In the genomic region with DNA sequence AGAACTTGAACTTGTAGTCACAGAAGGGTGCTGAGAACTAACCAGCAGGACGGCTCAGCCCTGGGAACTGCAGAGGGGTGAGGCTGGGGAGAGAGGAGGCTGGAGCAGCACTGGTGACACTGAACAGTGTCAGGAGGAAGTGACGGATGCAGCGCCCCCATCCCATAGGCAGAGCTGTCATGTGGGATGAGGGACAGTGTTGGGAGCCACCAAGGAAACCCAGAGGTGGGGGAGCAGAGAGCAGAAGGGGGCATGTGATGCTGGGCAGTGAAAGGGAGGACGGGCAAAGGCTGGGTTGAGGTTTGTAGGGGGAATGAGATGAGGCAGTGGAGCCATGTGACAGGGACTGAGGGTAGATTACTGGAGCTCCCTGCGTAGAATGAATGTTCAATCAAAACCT, we compare ENCODE assay signal across 1 cellular context.
TF ChIP-seq lines count a peak whose summit lies in the region.

No MANE protein-coding gene starts in this region.

TF ChIP-seq in HEK293, 187 proteins besides CTCF, POLR2A, EP300 and RAD21 (continued from another document):
- TF ChIP-seq, protein P1, sequence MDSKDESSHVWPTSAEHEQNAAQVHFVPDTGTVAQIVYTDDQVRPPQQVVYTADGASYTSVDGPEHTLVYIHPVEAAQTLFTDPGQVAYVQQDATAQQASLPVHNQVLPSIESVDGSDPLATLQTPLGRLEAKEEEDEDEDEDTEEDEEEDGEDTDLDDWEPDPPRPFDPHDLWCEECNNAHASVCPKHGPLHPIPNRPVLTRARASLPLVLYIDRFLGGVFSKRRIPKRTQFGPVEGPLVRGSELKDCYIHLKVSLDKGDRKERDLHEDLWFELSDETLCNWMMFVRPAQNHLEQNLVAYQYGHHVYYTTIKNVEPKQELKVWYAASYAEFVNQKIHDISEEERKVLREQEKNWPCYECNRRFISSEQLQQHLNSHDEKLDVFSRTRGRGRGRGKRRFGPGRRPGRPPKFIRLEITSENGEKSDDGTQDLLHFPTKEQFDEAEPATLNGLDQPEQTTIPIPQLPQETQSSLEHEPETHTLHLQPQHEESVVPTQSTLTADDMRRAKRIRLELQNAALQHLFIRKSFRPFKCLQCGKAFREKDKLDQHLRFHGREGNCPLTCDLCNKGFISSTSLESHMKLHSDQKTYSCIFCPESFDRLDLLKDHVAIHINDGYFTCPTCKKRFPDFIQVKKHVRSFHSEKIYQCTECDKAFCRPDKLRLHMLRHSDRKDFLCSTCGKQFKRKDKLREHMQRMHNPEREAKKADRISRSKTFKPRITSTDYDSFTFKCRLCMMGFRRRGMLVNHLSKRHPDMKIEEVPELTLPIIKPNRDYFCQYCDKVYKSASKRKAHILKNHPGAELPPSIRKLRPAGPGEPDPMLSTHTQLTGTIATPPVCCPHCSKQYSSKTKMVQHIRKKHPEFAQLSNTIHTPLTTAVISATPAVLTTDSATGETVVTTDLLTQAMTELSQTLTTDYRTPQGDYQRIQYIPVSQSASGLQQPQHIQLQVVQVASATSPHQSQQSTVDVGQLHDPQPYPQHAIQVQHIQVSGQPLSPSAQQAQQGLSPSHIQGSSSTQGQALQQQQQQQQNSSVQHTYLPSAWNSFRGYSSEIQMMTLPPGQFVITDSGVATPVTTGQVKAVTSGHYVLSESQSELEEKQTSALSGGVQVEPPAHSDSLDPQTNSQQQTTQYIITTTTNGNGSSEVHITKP (tag by site-specific recombination; IDR thresholded peaks at IDR 0.05) = peak; percentile 77
- TF ChIP-seq ZNF341 (tag by site-specific recombination; IDR thresholded peaks at IDR 0.05; ENCODE audit: low read depth) = peak; percentile 77
- no peak for TF ChIP-seq REPIN1 (tag by site-specific recombination; IDR thresholded peaks at IDR 0.05; ENCODE audit: low read depth)
- TF ChIP-seq MZF1 (tag by site-specific recombination; IDR thresholded peaks at IDR 0.05; ENCODE audit: borderline replicate concordance) = no peak
- TF ChIP-seq SALL2 (tag by site-specific recombination; IDR thresholded peaks at IDR 0.05; ENCODE audit: borderline replicate concordance) = 0 out of 2 replicates have a peak, but pooled peaks have one; percentile 45
- TF ChIP-seq, protein P2, sequence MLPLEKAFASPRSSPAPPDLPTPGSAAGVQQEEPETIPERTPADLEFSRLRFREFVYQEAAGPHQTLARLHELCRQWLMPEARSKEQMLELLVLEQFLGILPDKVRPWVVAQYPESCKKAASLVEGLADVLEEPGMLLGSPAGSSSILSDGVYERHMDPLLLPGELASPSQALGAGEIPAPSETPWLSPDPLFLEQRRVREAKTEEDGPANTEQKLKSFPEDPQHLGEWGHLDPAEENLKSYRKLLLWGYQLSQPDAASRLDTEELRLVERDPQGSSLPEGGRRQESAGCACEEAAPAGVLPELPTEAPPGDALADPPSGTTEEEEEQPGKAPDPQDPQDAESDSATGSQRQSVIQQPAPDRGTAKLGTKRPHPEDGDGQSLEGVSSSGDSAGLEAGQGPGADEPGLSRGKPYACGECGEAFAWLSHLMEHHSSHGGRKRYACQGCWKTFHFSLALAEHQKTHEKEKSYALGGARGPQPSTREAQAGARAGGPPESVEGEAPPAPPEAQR (tag by site-specific recombination; IDR thresholded peaks at IDR 0.05) = no peak
TF ChIP-seq in HEK293: peak in this region for 4.
